8 cellular contexts compared by ENCODE assay signal in the genomic region with DNA sequence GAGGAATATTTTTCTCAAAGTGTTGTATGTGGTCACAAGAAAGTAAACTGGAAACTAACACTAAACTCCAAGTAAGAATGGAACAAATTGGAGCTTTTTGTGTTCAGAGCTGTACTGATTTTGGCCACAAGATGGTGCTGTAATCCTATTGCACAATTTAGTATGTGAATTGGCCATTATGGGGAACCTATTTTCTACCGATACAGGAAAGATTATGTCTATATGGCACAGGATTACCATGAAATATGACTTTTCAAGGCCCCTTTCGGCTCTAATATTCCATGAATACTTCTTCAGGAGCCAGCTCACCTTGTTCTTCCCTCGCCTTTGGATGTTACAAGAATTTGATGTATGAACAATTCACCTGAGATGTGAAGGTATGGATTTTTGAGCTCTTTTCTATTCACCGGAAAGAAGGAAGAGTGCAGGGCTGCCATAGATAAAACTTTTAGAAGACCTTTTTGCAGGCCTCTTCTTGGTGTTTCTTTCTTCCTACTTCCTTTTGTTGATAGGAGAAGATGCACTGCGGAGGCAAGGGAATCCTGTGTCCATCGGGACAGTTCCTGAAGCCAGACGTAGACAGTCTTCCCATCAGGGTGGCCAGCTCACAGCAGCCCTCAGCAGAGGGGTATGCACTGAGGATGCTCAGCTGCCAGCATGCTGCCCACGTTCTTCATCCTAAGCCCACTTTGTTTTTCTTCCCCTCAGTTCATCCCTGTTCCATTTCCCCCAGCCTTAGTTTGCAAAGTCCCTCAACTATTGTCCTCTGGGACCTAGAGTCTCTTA. TPM values are rescaled to one million over a fixed set of nuclear protein-coding genes. Genes with fewer than 3 reads are reported as not detected.
DNase-seq lines count a peak whose midpoint lies in the region; ATAC-seq and TF ChIP-seq lines count a peak whose summit lies in the region.

No MANE protein-coding gene starts in this region.

- no peaks in the 10 kb centered on the region for H3K9me3 Mint-ChIP-seq in activated CD4-positive, alpha-beta memory T cell treated with anti-CD3 and anti-CD28 coated beads, Interleukin-2, amount 10 ng/mL, durations not matched to agents 7 days and 5 days

- no peaks in the 10 kb centered on the region for H3K27me3 ChIP-seq in A673 (replicated peaks; ENCODE audit: insufficient read depth, low read depth, low read length, poor library complexity)

- H3K4me3 ChIP-seq in A673 (ENCODE audit: low read depth, low read length, poor library complexity, severe bottlenecking) (no peak overlapping the region), fibroblast of mammary gland (ENCODE audit: control insufficient read depth, low read depth, low read length) (no peak overlapping the region)

- no peaks in the 10 kb centered on the region for H3K27me3 Mint-ChIP-seq in activated CD4-positive, alpha-beta memory T cell treated with anti-CD3 and anti-CD28 coated beads, Interleukin-2, amount 10 ng/mL, durations not matched to agents 7 days and 5 days

- peaks cover 28% of the 10 kb centered on the region for H3K4me1 ChIP-seq in A673 (ENCODE audit: insufficient read depth, low read length, poor library complexity, severe bottlenecking)

- peaks cover 26% of the 10 kb centered on the region for H3K36me3 ChIP-seq in A673 (ENCODE audit: insufficient read depth, low read length, poor library complexity, severe bottlenecking)

- no peak overlapping the region for H3K4me3 Mint-ChIP-seq in activated CD4-positive, alpha-beta memory T cell treated with anti-CD3 and anti-CD28 coated beads, Interleukin-2, amount 10 ng/mL, durations not matched to agents 7 days and 5 days

- peaks cover 5% of the 10 kb centered on the region for H3K4me1 Mint-ChIP-seq in activated CD4-positive, alpha-beta memory T cell treated with anti-CD3 and anti-CD28 coated beads, Interleukin-2, amount 10 ng/mL, durations not matched to agents 7 days and 5 days

- DNase-seq in A673 (ENCODE audit: low spot score) (peak; percentile 82), NCI-H460 (ENCODE audit: extremely low read depth, low read depth) (peak; percentile 67), fibroblast of mammary gland (ENCODE audit: low read depth) (peak; percentile 71), omental fat pad (ENCODE audit: low spot score) (peak; percentile 40), iPS-NIHi7 (ENCODE audit: extremely low spot score) (no peak)
- peak; percentile 37 for DNase-seq in activated CD4-positive, alpha-beta memory T cell treated with anti-CD3 and anti-CD28 coated beads, Interleukin-2, amount 10 ng/mL, durations not matched to agents 7 days and 5 days

- H3K27ac ChIP-seq in A673 (ENCODE audit: low read depth, low read length, poor library complexity, severe bottlenecking), result peak overlapping the region; percentile 19

- peaks cover 24% of the 10 kb centered on the region for H3K36me3 Mint-ChIP-seq in activated CD4-positive, alpha-beta memory T cell treated with anti-CD3 and anti-CD28 coated beads, Interleukin-2, amount 10 ng/mL, durations not matched to agents 7 days and 5 days (ENCODE audit: low read depth)

- no peak overlapping the region for H3K27ac Mint-ChIP-seq in activated CD4-positive, alpha-beta memory T cell treated with anti-CD3 and anti-CD28 coated beads, Interleukin-2, amount 10 ng/mL, durations not matched to agents 7 days and 5 days

- intact Hi-C loops in A673 (cut with micrococcal nuclease; ENCODE audit: unreplicated experiment), result loop anchor here (1.0 to 10.0 kb wide), 5 partner anchors 166 to 684 kb away; no protein-coding TSS in a partner anchor

- POLR2A ChIA-PET in A673 (lab: Charles Lee; ENCODE audit: low non-redundant PET), result no interaction called here
- POLR2A ChIA-PET in activated CD4-positive, alpha-beta memory T cell treated with anti-CD3 and anti-CD28 coated beads, Interleukin-2, amount 10 ng/mL, durations not matched to agents 7 days and 5 days (lab: Charles Lee), result interaction anchor here (0.9 to 2.4 kb wide), 8 partner anchors 13 to 312 kb away, joined by 3 to 9 read pairs (median 4); a partner anchor contains a TSS

- peak; percentile 69 for ATAC-seq in HG03060 (IDR thresholded peaks at IDR 0.05; ENCODE audit: low read depth, unreplicated experiment)
- ATAC-seq in omental fat pad (ENCODE audit: low FRiP score), result peak; percentile 65

- BruUV-seq in A673 (replicated peaks; lab: Mats Ljungman, UMichigan), result no TSS peak

- no peaks in the 10 kb centered on the region for H3K9me3 ChIP-seq in A673 (ENCODE audit: low read depth, low read length, poor library complexity, severe bottlenecking)

- TF ChIP-seq CTCF in A673 (conservative IDR thresholded peaks at IDR 0.05; ENCODE audit: low read depth, low read length) (peak; percentile 96), GM12872 (IDR thresholded peaks at IDR 0.05; ENCODE audit: insufficient read depth, low read depth, low read length) (peak; percentile 76), fibroblast of mammary gland (conservative IDR thresholded peaks at IDR 0.05; ENCODE audit: control insufficient read depth, insufficient read depth, low read depth, low read length) (peak; percentile 97), omental fat pad (IDR thresholded peaks at IDR 0.05) (peak in 1 of 3 donors; percentile 52)

- CTCF ChIA-PET in A673 (lab: Charles Lee), result interaction anchor here (0.9 to 2.4 kb wide), 13 partner anchors 9 to 479 kb away, joined by 3 to 20 read pairs (median 5); no protein-coding TSS in a partner anchor
- CTCF ChIA-PET in activated CD4-positive, alpha-beta memory T cell treated with anti-CD3 and anti-CD28 coated beads, Interleukin-2, amount 10 ng/mL, durations not matched to agents 7 days and 5 days (lab: Charles Lee), result interaction anchor here (0.7 to 5.6 kb wide), 48 partner anchors 9 to 615 kb away, joined by 3 to 82 read pairs (median 4); a partner anchor contains a TSS

RNA-seq across cellular contexts. Expression of a gene that starts 13.3 kb away (rescaled TPM):
- 38.3 and 39.1 TPM in 2 replicates for total RNA-seq in A673 (2021)
- 55.7 and 62.1 TPM in 2 replicates for total RNA-seq in NCI-H460 (2014; rRNA removed; shearing (Covaris generic))
- polyA plus RNA-seq in NCI-H460 (2014; cell fraction: nucleus; rRNA removed), result 36.7 and 56.0 TPM in 2 replicates
- total RNA-seq in activated CD4-positive, alpha-beta memory T cell treated with anti-CD3 and anti-CD28 coated beads, Interleukin-2, amount 10 ng/mL, durations not matched to agents 7 days and 5 days, result 10 to 100 TPM; 32.5 to 33.0 TPM
- total RNA-seq in omental fat pad, result 10 to 100 TPM; 18.8 to 32.4 (median 21.1) TPM

RNA-seq across cellular contexts. Expression of a gene that starts 25.4 kb away (rescaled TPM):
- total RNA-seq in A673 (2021) (72.6 and 88.7 TPM in 2 replicates), omental fat pad (10 to 100 TPM; 44.7 to 85.6 (median 54.2) TPM)
- total RNA-seq in NCI-H460 (2014; rRNA removed; shearing (Covaris generic)), result 30.7 and 31.0 TPM in 2 replicates
- polyA plus RNA-seq in NCI-H460 (2014; cell fraction: nucleus; rRNA removed), result 13.7 and 39.6 TPM in 2 replicates
- total RNA-seq in activated CD4-positive, alpha-beta memory T cell treated with anti-CD3 and anti-CD28 coated beads, Interleukin-2, amount 10 ng/mL, durations not matched to agents 7 days and 5 days, result 10 to 100 TPM; 66.2 to 70.9 TPM
